ENCODE assay signal across 8 cellular contexts in the genomic region with DNA sequence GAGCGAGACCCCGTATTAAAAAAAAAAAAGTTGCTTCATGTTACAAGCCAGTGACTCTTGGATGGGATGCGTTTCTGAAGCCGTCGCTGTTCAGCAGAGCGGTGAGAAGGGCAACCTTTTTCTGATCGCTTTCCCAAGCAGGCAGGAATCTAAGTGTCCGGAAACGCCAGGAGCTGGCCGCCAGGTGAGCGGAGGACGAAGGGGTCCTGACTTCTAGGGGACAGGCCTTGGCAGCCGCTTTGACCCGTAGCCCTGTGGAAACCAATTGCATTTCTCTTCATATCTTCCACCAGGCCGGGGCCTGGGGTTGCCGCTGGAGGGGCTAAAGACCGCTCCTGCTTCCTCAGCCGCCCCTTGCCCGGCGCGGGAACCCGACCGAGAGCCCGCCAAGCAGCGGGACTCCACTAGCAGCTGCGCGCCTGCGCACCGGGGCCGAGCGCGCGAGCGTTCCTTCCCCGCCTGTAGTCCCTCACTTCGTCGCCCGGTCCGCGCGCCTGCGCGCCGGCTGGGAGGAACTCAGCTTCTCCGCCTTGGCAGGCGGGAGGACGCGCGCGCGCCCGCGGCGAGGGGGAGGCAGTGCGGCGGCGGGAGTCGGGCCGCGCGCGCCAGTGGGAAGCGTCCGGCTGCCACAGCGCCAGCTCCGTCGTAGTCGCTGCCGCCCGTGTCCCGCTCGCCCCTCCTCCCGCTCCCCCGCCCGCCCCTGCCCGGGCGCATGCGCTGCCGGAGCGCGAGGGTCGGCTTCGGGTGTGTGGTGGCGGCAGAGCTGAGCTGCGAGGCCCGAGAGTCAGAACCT. TPM values are rescaled to one million over a fixed set of nuclear protein-coding genes. Genes with fewer than 3 reads are reported as not detected.
DNase-seq lines count a peak whose midpoint lies in the region; ATAC-seq and TF ChIP-seq lines count a peak whose summit lies in the region.

A gene with protein sequence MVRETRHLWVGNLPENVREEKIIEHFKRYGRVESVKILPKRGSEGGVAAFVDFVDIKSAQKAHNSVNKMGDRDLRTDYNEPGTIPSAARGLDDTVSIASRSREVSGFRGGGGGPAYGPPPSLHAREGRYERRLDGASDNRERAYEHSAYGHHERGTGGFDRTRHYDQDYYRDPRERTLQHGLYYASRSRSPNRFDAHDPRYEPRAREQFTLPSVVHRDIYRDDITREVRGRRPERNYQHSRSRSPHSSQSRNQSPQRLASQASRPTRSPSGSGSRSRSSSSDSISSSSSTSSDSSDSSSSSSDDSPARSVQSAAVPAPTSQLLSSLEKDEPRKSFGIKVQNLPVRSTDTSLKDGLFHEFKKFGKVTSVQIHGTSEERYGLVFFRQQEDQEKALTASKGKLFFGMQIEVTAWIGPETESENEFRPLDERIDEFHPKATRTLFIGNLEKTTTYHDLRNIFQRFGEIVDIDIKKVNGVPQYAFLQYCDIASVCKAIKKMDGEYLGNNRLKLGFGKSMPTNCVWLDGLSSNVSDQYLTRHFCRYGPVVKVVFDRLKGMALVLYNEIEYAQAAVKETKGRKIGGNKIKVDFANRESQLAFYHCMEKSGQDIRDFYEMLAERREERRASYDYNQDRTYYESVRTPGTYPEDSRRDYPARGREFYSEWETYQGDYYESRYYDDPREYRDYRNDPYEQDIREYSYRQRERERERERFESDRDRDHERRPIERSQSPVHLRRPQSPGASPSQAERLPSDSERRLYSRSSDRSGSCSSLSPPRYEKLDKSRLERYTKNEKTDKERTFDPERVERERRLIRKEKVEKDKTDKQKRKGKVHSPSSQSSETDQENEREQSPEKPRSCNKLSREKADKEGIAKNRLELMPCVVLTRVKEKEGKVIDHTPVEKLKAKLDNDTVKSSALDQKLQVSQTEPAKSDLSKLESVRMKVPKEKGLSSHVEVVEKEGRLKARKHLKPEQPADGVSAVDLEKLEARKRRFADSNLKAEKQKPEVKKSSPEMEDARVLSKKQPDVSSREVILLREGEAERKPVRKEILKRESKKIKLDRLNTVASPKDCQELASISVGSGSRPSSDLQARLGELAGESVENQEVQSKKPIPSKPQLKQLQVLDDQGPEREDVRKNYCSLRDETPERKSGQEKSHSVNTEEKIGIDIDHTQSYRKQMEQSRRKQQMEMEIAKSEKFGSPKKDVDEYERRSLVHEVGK (N-terminal part only) (plus strand): TSS at position 608 of the 793 bp plus-strand sequence. CDS start 361 bp downstream, outside the sequence.

- H3K9ac ChIP-seq in SK-N-MC (ENCODE audit: insufficient read length) = peak within 1 kb of the TSS; percentile 94

- H3K4me3 ChIP-seq in SK-N-MC (peak within 1 kb of the TSS; percentile 92), gastroesophageal sphincter (peak within 1 kb of the TSS; percentile 85)

- H3K27me3 Mint-ChIP-seq in activated naive CD4-positive, alpha-beta T cell treated with anti-CD3 and anti-CD28 coated beads, Interleukin-2, amount 10 ng/mL, durations not matched to agents 7 days and 5 days = no peaks in the 10 kb centered on the region

- H3K36me3 Mint-ChIP-seq in activated naive CD4-positive, alpha-beta T cell treated with anti-CD3 and anti-CD28 coated beads, Interleukin-2, amount 10 ng/mL, durations not matched to agents 7 days and 5 days = peaks cover 10% of the 10 kb centered on the region

- H3K9me3 Mint-ChIP-seq in activated naive CD4-positive, alpha-beta T cell treated with anti-CD3 and anti-CD28 coated beads, Interleukin-2, amount 10 ng/mL, durations not matched to agents 7 days and 5 days = no peaks in the 10 kb centered on the region

- peak in 3 of 4 experiments; percentile 37 to 45 (median 37) for TF ChIP-seq CTCF in gastroesophageal sphincter (IDR thresholded peaks at IDR 0.05)

- ATAC-seq in HG02571 (IDR thresholded peaks at IDR 0.05; ENCODE audit: unreplicated experiment) = peak; percentile 68
- ATAC-seq in gastroesophageal sphincter = peak; percentile 94

- CTCF ChIA-PET in activated naive CD4-positive, alpha-beta T cell treated with anti-CD3 and anti-CD28 coated beads, Interleukin-2, amount 10 ng/mL, durations not matched to agents 7 days and 5 days (lab: Charles Lee) = interaction anchor here (0.7 to 2.7 kb wide), 3 partner anchors 14 to 72 kb away, joined by 3 to 12 read pairs (median 5); no protein-coding TSS in a partner anchor

- peak within 1 kb of the TSS; percentile 95 for H3K4me3 Mint-ChIP-seq in activated naive CD4-positive, alpha-beta T cell treated with anti-CD3 and anti-CD28 coated beads, Interleukin-2, amount 10 ng/mL, durations not matched to agents 7 days and 5 days

- H3K36me3 ChIP-seq in SK-N-MC (ENCODE audit: insufficient read depth, low read length) (no peaks in the 10 kb centered on the region), gastroesophageal sphincter (no peaks in the 10 kb centered on the region)

- peak within 1 kb of the TSS; percentile 97 for H3K27ac Mint-ChIP-seq in activated naive CD4-positive, alpha-beta T cell treated with anti-CD3 and anti-CD28 coated beads, Interleukin-2, amount 10 ng/mL, durations not matched to agents 7 days and 5 days

- peaks cover 0 to 65% (median 9%) of the 10 kb centered on the region in 3 donors for H3K4me1 ChIP-seq in gastroesophageal sphincter

- H3K9me3 ChIP-seq in SK-N-MC (ENCODE audit: low read depth, low read length) (no peaks in the 10 kb centered on the region), gastroesophageal sphincter (no peaks in the 10 kb centered on the region)

- TF ChIP-seq POLR2A in gastroesophageal sphincter (IDR thresholded peaks at IDR 0.05) = peak; percentile 76 to 87

- H3K27ac ChIP-seq in SK-N-MC (peak within 1 kb of the TSS; percentile 95), gastroesophageal sphincter (peak within 1 kb of the TSS; percentile 94 to 99 (median 99)), substantia nigra (ENCODE audit: low read depth, low read length, poor library complexity, severe bottlenecking) (peak within 1 kb of the TSS; percentile 95)

- H3K27me3 ChIP-seq in gastroesophageal sphincter = no peaks in the 10 kb centered on the region

- WGBS in gastroesophageal sphincter (ENCODE audit: low coverage in 1 of 2), 2 donors = 0% methylated on average over 14 of the region's 86 CpGs; no CpG with 5 or more reads in 1 of the 2 donors

- DNase-seq in GM04504 (ENCODE audit: low read depth) = peak; percentile 95
- DNase-seq in NCI-H1048 (lab: John Stamatoyannopoulos, UW) = peak; percentile 98
- no peak for DNase-seq in SK-N-MC (ENCODE audit: low read depth, low spot score)
- peak; percentile 98 for DNase-seq in activated naive CD4-positive, alpha-beta T cell treated with anti-CD3 and anti-CD28 coated beads, Interleukin-2, amount 10 ng/mL, durations not matched to agents 7 days and 5 days
- peak; percentile 81 for DNase-seq in non-pigmented ciliary epithelial cell (ENCODE audit: low read depth)
- DNase-seq in substantia nigra (lab: John Stamatoyannopoulos, UW) = peak; percentile 78 to 99 (median 95)

- TF ChIP-seq EP300 in gastroesophageal sphincter (IDR thresholded peaks at IDR 0.05) = no peak

- peaks cover 54% of the 10 kb centered on the region for H3K4me1 Mint-ChIP-seq in activated naive CD4-positive, alpha-beta T cell treated with anti-CD3 and anti-CD28 coated beads, Interleukin-2, amount 10 ng/mL, durations not matched to agents 7 days and 5 days

RNA-seq across cellular contexts. Expression of the gene that starts here (rescaled TPM):
- 10 to 100 TPM; 40.3 to 79.4 (median 50.7) TPM for total RNA-seq in gastroesophageal sphincter
